8 cellular contexts compared by ENCODE assay signal in genomic region chrX:15497865-15498264, GRCh38. TPM values are rescaled to one million over a fixed set of nuclear protein-coding genes. Genes with fewer than 3 reads are reported as not detected.
DNase-seq lines count a peak whose midpoint lies in the region; ATAC-seq and FAIRE-seq lines count a peak whose summit lies in the region.

No MANE protein-coding gene starts in this region.

- no peaks in the 10 kb centered on the region for H3K36me3 ChIP-seq in small intestine (ENCODE audit: control insufficient read depth in 2 of 2, insufficient read depth in 2 of 2, low read length in 2 of 2)

- no peaks in the 10 kb centered on the region for H3K36me3 Mint-ChIP-seq in activated naive CD4-positive, alpha-beta T cell treated with anti-CD3 and anti-CD28 coated beads for 36 hours (ENCODE audit: low read depth)

- 0 to 7% (median 1%) methylated on average over 4 of the region's 4 CpGs for WGBS in small intestine, 3 donors

- no peaks in the 10 kb centered on the region for H3K9me3 ChIP-seq in small intestine (ENCODE audit: control insufficient read depth, low read depth)

- DNase-seq in GM04504 (ENCODE audit: low read depth): peak; percentile 12
- peak; percentile 23 to 39 for DNase-seq in Kasumi-1 (lab: John Stamatoyannopoulos, UW)
- peak; percentile 4 for DNase-seq in SHP77 treated with DMSO at 0.1 percent for 48 hours (lab: John Stamatoyannopoulos, UW)
- peak; percentile 64 for DNase-seq in activated naive CD4-positive, alpha-beta T cell treated with anti-CD3 and anti-CD28 coated beads for 36 hours
- peak; percentile 33 for DNase-seq in left cardiac atrium
- DNase-seq in small intestine: peak; percentile 57

- no peaks in the 10 kb centered on the region for H3K9me3 Mint-ChIP-seq in activated naive CD4-positive, alpha-beta T cell treated with anti-CD3 and anti-CD28 coated beads for 36 hours

- intact Hi-C loops in activated naive CD4-positive, alpha-beta T cell treated with anti-CD3 and anti-CD28 coated beads for 36 hours (cut with micrococcal nuclease): loop anchor here (1.0 to 10.0 kb wide), 6 partner anchors 27 to 1197 kb away; partner anchors contain the start of gene ZRSR2
- intact Hi-C loops in left cardiac atrium (cut with DNase I): no loop called here

- no peaks in the 10 kb centered on the region for H3K4me1 ChIP-seq in small intestine (ENCODE audit: control insufficient read depth in 2 of 2, insufficient read depth in 1 of 2, low read depth in 1 of 2, low read length in 1 of 2)

- H3K4me1 Mint-ChIP-seq in activated naive CD4-positive, alpha-beta T cell treated with anti-CD3 and anti-CD28 coated beads for 36 hours (ENCODE audit: low read depth): peaks cover 6% of the 10 kb centered on the region

- no peaks in the 10 kb centered on the region for H3K27me3 Mint-ChIP-seq in activated naive CD4-positive, alpha-beta T cell treated with anti-CD3 and anti-CD28 coated beads for 36 hours (ENCODE audit: low read depth)

- H3K4me3 ChIP-seq in small intestine (ENCODE audit: low read depth in 1 of 2, low read length in 2 of 2): no peak overlapping the region

- ATAC-seq in left cardiac atrium (peak in 1 of 2 donors; percentile 24), GM18502 (IDR thresholded peaks at IDR 0.05; ENCODE audit: poor library complexity, unreplicated experiment) (no peak), GM21528 (IDR thresholded peaks at IDR 0.05; ENCODE audit: low FRiP score, unreplicated experiment) (no peak)

- no peak overlapping the region for H3K4me3 Mint-ChIP-seq in activated naive CD4-positive, alpha-beta T cell treated with anti-CD3 and anti-CD28 coated beads for 36 hours

- CTCF ChIA-PET in activated naive CD4-positive, alpha-beta T cell treated with anti-CD3 and anti-CD28 coated beads for 36 hours (lab: Charles Lee): interaction anchor here (0.5 to 1.2 kb wide), 3 partner anchors 20 to 67 kb away, joined by 3 to 4 read pairs (median 3); no protein-coding TSS in a partner anchor

- H3K27me3 ChIP-seq in small intestine (ENCODE audit: control insufficient read depth in 2 of 2, insufficient read depth in 2 of 2, low read length in 2 of 2): no peaks in the 10 kb centered on the region

- H3K27ac Mint-ChIP-seq in activated naive CD4-positive, alpha-beta T cell treated with anti-CD3 and anti-CD28 coated beads for 36 hours: no peak overlapping the region

- H3K27ac ChIP-seq in small intestine (ENCODE audit: low read depth in 1 of 2, low read length in 1 of 2): no peak overlapping the region

- no peak for FAIRE-seq in small intestine (lab: Jason Lieb, UNC)

RNA-seq across cellular contexts. Expression of gene BMX, which starts 2.7 kb away (rescaled TPM):
- not detected for total RNA-seq in activated naive CD4-positive, alpha-beta T cell treated with anti-CD3 and anti-CD28 coated beads for 36 hours
- 10 to 100 TPM in 1 of 2 donors, 1 to 10 TPM in 1; 1.6 to 16.8 TPM for total RNA-seq in left cardiac atrium
- polyA plus RNA-seq in small intestine: 1 to 10 TPM; 4.6 to 8.6 (median 6.5) TPM

RNA-seq across cellular contexts. Expression of gene PIR, which starts 4.7 kb away (rescaled TPM):
- 1 to 10 TPM; 6.2 to 9.2 TPM for total RNA-seq in activated naive CD4-positive, alpha-beta T cell treated with anti-CD3 and anti-CD28 coated beads for 36 hours
- 10 to 100 TPM in 1 of 2 donors, 1 to 10 TPM in 1; 8.7 to 14.8 TPM for total RNA-seq in left cardiac atrium
- polyA plus RNA-seq in small intestine: 10 to 100 TPM in 2 of 3 donors, 1 to 10 TPM in 1; 9.7 to 13.4 (median 12.8) TPM

Comparison
In these comparisons a context has a peak if more than half of its experiments do, and no peak if none do; other contexts are left out.
1. DNase-seq: peak in every context shown above with its lines; median percentile 64 in activated naive CD4-positive, alpha-beta T cell treated with anti-CD3 and anti-CD28 coated beads for 36 hours; 57 in small intestine; 33 in left cardiac atrium; 31 in Kasumi-1; 12 in GM04504; 4 in SHP77 treated with DMSO at 0.1 percent for 48 hours.